Comparison of ENCODE assay signal across 17 cellular contexts in genomic region chr10:4983615-4984216, GRCh38.
"Had no signal": no experiment of that assay in that cellular context is flagged by ENCODE, and none has a peak within 500 bp of the region (broad histone marks: within the 10 kb centered on the region; RNA-seq: fewer than 3 reads in every experiment).

No MANE protein-coding gene starts in this region.

- H3K4me3 Mint-ChIP-seq: naive B cell, nephron progenitor cell had no signal

- H3K27me3 ChIP-seq: esophagus muscularis mucosa, foreskin keratinocyte, sigmoid colon, suprapubic skin, tibial artery, upper lobe of right lung, vagina had no signal

- H3K27ac ChIP-seq: epithelial cell of prostate, foreskin keratinocyte, psoas muscle, sigmoid colon, skin epidermis, suprapubic skin, upper lobe of right lung, vagina had no signal

- H3K4me3 ChIP-seq: esophagus muscularis mucosa, psoas muscle, sigmoid colon, skin epidermis, suprapubic skin, tibial artery, upper lobe of right lung, vagina had no signal

- H3K36me3 ChIP-seq: sigmoid colon, suprapubic skin, tibial artery, upper lobe of right lung had no signal

- H3K4me1 ChIP-seq: foreskin keratinocyte, psoas muscle had no signal

- ATAC-seq: foreskin keratinocyte, left colon had no signal

- H3K27ac Mint-ChIP-seq: naive B cell, nephron progenitor cell had no signal

- DNase-seq: effector memory CD4-positive, alpha-beta T cell; foreskin keratinocyte; left colon; mesendoderm; naive B cell; nephron progenitor cell; psoas muscle; sigmoid colon; stimulated activated naive CD4-positive, alpha-beta T cell treated with Interleukin-2 at 50 U/mL for 16 hours; tibial artery; upper lobe of right lung had no signal

- H3K9me3 Mint-ChIP-seq: naive B cell had no signal

- FAIRE-seq: endometrium had no signal

- H3K9me3 ChIP-seq: esophagus muscularis mucosa, psoas muscle, sigmoid colon, suprapubic skin, tibial artery, upper lobe of right lung, vagina had no signal

- H3K36me3 Mint-ChIP-seq: naive B cell had no signal
